In genomic region chr11:62805991-62806441, GRCh38 we compare ENCODE assay signal across 8 cellular contexts. TPM values are rescaled to one million over a fixed set of nuclear protein-coding genes. Genes with fewer than 3 reads are reported as not detected.
DNase-seq lines count a peak whose midpoint lies in the region; ATAC-seq and TF ChIP-seq lines count a peak whose summit lies in the region.

No MANE protein-coding gene starts in this region.

- H3K27me3 ChIP-seq in SJCRH30 (no peaks in the 10 kb centered on the region), mucosa of stomach (ENCODE audit: control insufficient read depth, insufficient read depth, low read length) (no peaks in the 10 kb centered on the region), upper lobe of right lung (no peaks in the 10 kb centered on the region)

- H3K9me3 ChIP-seq in SJCRH30 (replicated peaks) (no peaks in the 10 kb centered on the region), mucosa of stomach (ENCODE audit: control insufficient read depth, low read length) (no peaks in the 10 kb centered on the region), upper lobe of right lung (no peaks in the 10 kb centered on the region)

- H3K4me3 ChIP-seq in SJCRH30 = peak overlapping the region; percentile 74
- H3K4me3 ChIP-seq in coronary artery = peak overlapping the region; percentile 88
- no peak overlapping the region for H3K4me3 ChIP-seq in mucosa of stomach (ENCODE audit: low read length)
- H3K4me3 ChIP-seq in upper lobe of right lung = peak overlapping the region; percentile 83

- peak overlapping the region; percentile 95 for H3K9ac ChIP-seq in mucosa of stomach (ENCODE audit: low read length)

- intact Hi-C loops in upper lobe of right lung (cut with DNase I) = no loop called here

- H3K27ac ChIP-seq in SJCRH30 = no peak overlapping the region
- peak overlapping the region; percentile 85 to 95 for H3K27ac ChIP-seq in coronary artery
- peak overlapping the region; percentile 93 for H3K27ac ChIP-seq in upper lobe of right lung

- no peak for ATAC-seq in upper lobe of right lung
- no peak for ATAC-seq in GM18867 (IDR thresholded peaks at IDR 0.05; ENCODE audit: unreplicated experiment)

- H3K36me3 ChIP-seq in SJCRH30 (peaks cover 22% of the 10 kb centered on the region), mucosa of stomach (ENCODE audit: control insufficient read depth, insufficient read depth, low read length) (no peaks in the 10 kb centered on the region), upper lobe of right lung (peaks cover 29% of the 10 kb centered on the region)

- in situ Hi-C loops in KBM-7 (cut with MboI; ENCODE audit: low pct_unique_long_range_greater_than_20kb, low sequenced_read_pairs) = no loop called here

- no peak for TF ChIP-seq CTCF in coronary artery (IDR thresholded peaks at IDR 0.05)
- TF ChIP-seq CTCF in upper lobe of right lung (IDR thresholded peaks at IDR 0.05) = no peak

- DNase-seq in NCI-H1092 treated with DMSO at 0.1 percent for 48 hours (lab: John Stamatoyannopoulos, UW) (peak; percentile 70), NCI-H1092 (lab: John Stamatoyannopoulos, UW) (no peak), SJCRH30 (no peak), coronary artery (ENCODE audit: low spot score) (no peak), upper lobe of right lung (no peak), KBM-7 (no peak)

- H3K4me1 ChIP-seq in SJCRH30 (peaks cover 6% of the 10 kb centered on the region; the same call in 1 of the 2 replicates), mucosa of stomach (ENCODE audit: control insufficient read depth, insufficient read depth, low read length) (peaks cover 7% of the 10 kb centered on the region), upper lobe of right lung (peaks cover 28% of the 10 kb centered on the region)

RNA-seq across cellular contexts. Expression of gene NXF1, which starts 0.8 kb away (rescaled TPM):
- 56.4 and 59.3 TPM in 2 replicates for total RNA-seq in SJCRH30 (2014; rRNA removed; shearing (Covaris generic))
- 96.2 TPM for total RNA-seq in upper lobe of right lung

RNA-seq across cellular contexts. Expression of gene TMEM223, which starts 14.2 kb away (rescaled TPM):
- 13.3 and 18.3 TPM in 2 replicates for total RNA-seq in SJCRH30 (2014; rRNA removed; shearing (Covaris generic))
- total RNA-seq in upper lobe of right lung = 14.8 TPM

RNA-seq across cellular contexts. Expression of gene TMEM179B, which starts 18.8 kb away (rescaled TPM):
- total RNA-seq in SJCRH30 (2014; rRNA removed; shearing (Covaris generic)) = 27.6 and 31.9 TPM in 2 replicates
- 52.4 TPM for total RNA-seq in upper lobe of right lung

RNA-seq across cellular contexts. Expression of gene STX5, which starts 25.8 kb away (rescaled TPM):
- total RNA-seq in SJCRH30 (2014; rRNA removed; shearing (Covaris generic)) = 22.7 and 27.5 TPM in 2 replicates
- total RNA-seq in upper lobe of right lung = 40.9 TPM

RNA-seq across cellular contexts. Expression of gene TEX54, which starts 26.6 kb away (rescaled TPM):
- total RNA-seq in SJCRH30 (2014; rRNA removed; shearing (Covaris generic)) = not detected in 2 replicates
- total RNA-seq in upper lobe of right lung = not detected
